Comparison of ENCODE assay signal across 2 cellular contexts in genomic region chr11:19913236-19913892, GRCh38.
TF ChIP-seq lines count a peak whose summit lies in the region.

No MANE protein-coding gene starts in this region.

TF ChIP-seq in SK-N-SH, 30 proteins besides CTCF, POLR2A, EP300 and RAD21 (continued from another document):
- TF ChIP-seq REST (IDR thresholded peaks at IDR 0.05; ENCODE audit: low read depth, low read length), result no peak
- TF ChIP-seq TEAD4 (IDR thresholded peaks at IDR 0.05; ENCODE audit: borderline replicate concordance, insufficient read depth), result no peak
- TF ChIP-seq, protein P1, sequence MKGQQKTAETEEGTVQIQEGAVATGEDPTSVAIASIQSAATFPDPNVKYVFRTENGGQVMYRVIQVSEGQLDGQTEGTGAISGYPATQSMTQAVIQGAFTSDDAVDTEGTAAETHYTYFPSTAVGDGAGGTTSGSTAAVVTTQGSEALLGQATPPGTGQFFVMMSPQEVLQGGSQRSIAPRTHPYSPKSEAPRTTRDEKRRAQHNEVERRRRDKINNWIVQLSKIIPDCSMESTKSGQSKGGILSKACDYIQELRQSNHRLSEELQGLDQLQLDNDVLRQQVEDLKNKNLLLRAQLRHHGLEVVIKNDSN (IDR thresholded peaks at IDR 0.05; ENCODE audit: borderline replicate concordance, low read depth), result no peak
- no peak for TF ChIP-seq SIN3A (IDR thresholded peaks at IDR 0.05; ENCODE audit: borderline replicate concordance, low read depth, low read length)
- TF ChIP-seq RCOR1 (IDR thresholded peaks at IDR 0.05; ENCODE audit: low read length), result no peak
- no peak for TF ChIP-seq FOXM1 (IDR thresholded peaks at IDR 0.05; ENCODE audit: low read depth)
- TF ChIP-seq RXRA (IDR thresholded peaks at IDR 0.05; ENCODE audit: borderline replicate concordance, low read depth), result no peak
- no peak for TF ChIP-seq ZBTB33 (IDR thresholded peaks at IDR 0.05; ENCODE audit: borderline replicate concordance, low read depth)
- no peak for TF ChIP-seq NRF1 (IDR thresholded peaks at IDR 0.05; ENCODE audit: low read depth, low read length)
- TF ChIP-seq FOXJ3 (CRISPR knock-in tag; IDR thresholded peaks at IDR 0.05), result no peak
TF ChIP-seq in SK-N-SH: peak in this region for 0.

TF ChIP-seq in SK-N-SH treated with all-trans-retinoic acid at 6 μM for 48 hours, 23 proteins besides CTCF, POLR2A, EP300 and RAD21 (continued from another document):
- TF ChIP-seq POU6F1 (CRISPR knock-in tag; IDR thresholded peaks at IDR 0.05; ENCODE audit: borderline replicate concordance, low read depth) (no peak), SNAI2 (CRISPR knock-in tag; IDR thresholded peaks at IDR 0.05) (no peak), ZNF565 (CRISPR knock-in tag; conservative IDR thresholded peaks at IDR 0.05; ENCODE audit: low read depth) (no peak), ZNF70 (CRISPR knock-in tag; IDR thresholded peaks at IDR 0.05) (no peak), ISL1 (CRISPR knock-in tag; IDR thresholded peaks at IDR 0.05) (no peak)
- TF ChIP-seq, protein P2, sequence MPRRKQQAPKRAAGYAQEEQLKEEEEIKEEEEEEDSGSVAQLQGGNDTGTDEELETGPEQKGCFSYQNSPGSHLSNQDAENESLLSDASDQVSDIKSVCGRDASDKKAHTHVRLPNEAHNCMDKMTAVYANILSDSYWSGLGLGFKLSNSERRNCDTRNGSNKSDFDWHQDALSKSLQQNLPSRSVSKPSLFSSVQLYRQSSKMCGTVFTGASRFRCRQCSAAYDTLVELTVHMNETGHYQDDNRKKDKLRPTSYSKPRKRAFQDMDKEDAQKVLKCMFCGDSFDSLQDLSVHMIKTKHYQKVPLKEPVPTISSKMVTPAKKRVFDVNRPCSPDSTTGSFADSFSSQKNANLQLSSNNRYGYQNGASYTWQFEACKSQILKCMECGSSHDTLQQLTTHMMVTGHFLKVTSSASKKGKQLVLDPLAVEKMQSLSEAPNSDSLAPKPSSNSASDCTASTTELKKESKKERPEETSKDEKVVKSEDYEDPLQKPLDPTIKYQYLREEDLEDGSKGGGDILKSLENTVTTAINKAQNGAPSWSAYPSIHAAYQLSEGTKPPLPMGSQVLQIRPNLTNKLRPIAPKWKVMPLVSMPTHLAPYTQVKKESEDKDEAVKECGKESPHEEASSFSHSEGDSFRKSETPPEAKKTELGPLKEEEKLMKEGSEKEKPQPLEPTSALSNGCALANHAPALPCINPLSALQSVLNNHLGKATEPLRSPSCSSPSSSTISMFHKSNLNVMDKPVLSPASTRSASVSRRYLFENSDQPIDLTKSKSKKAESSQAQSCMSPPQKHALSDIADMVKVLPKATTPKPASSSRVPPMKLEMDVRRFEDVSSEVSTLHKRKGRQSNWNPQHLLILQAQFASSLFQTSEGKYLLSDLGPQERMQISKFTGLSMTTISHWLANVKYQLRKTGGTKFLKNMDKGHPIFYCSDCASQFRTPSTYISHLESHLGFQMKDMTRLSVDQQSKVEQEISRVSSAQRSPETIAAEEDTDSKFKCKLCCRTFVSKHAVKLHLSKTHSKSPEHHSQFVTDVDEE (CRISPR knock-in tag; IDR thresholded peaks at IDR 0.05), result no peak
